ENCODE assay signal across 8 cellular contexts in genomic region chr9:128099932-128100491, GRCh38. TPM values are rescaled to one million over a fixed set of nuclear protein-coding genes. Genes with fewer than 3 reads are reported as not detected.
DNase-seq lines count a peak whose midpoint lies in the region; ATAC-seq, FAIRE-seq and TF ChIP-seq lines count a peak whose summit lies in the region.

No MANE protein-coding gene starts in this region.

- no peak overlapping the region for H2BK15ac ChIP-seq in H1 (ENCODE audit: low read length)

- ATAC-seq in left colon (no peak), GM21360 (IDR thresholded peaks at IDR 0.05; ENCODE audit: unreplicated experiment) (no peak)

- H2BK20ac ChIP-seq in H1 (ENCODE audit: low read length), result no peak overlapping the region

- H3K79me2 ChIP-seq in H1 (ENCODE audit: control insufficient read depth in 1 of 2, insufficient read depth in 2 of 2, low read length in 2 of 2), result peaks cover 0 to 24% of the 10 kb centered on the region in 2 experiments; a peak in 2 of 4 replicates

- no peak overlapping the region for H2AK5ac ChIP-seq in H1 (ENCODE audit: low read depth, low read length)

- H3K56ac ChIP-seq in H1 (replicated peaks; ENCODE audit: insufficient read length, low read depth, low read length), result no peak overlapping the region

- FAIRE-seq in H1 (lab: Jason Lieb, UNC), result no peak

- POLR2A ChIA-PET in H1 (lab: Charles Lee; ENCODE audit: partially characterized antibody), result interaction anchor here (0.9 to 12.1 kb wide), 12 partner anchors 9 to 282 kb away, joined by 3 to 119 read pairs (median 5); partner anchors contain the start of gene SLC25A25

- no peak overlapping the region for H3K23ac ChIP-seq in H1 (ENCODE audit: insufficient read length)

- H3K9me3 ChIP-seq in NT2/D1 (ENCODE audit: insufficient read depth, low read length) (no peaks in the 10 kb centered on the region), H1 (ENCODE audit: insufficient read depth in 2 of 2, low read depth in 1 of 2, low read length in 1 of 2) (no peaks in the 10 kb centered on the region), muscle layer of duodenum (ENCODE audit: control insufficient read depth in 1 of 2, low read length in 2 of 2) (no peaks in the 10 kb centered on the region)

- H3K4me3 ChIP-seq in NT2/D1 (ENCODE audit: insufficient read length, low read depth) (no peak overlapping the region), H1 (ENCODE audit: extremely low read depth in 1 of 4, insufficient read depth in 2 of 4, low read depth in 3 of 4, low read length in 4 of 4) (peak overlapping the region in 2 of 4 experiments; percentile 62 to 68; a peak in 3 of 8 replicates), muscle layer of duodenum (ENCODE audit: low read depth in 1 of 2, low read length in 2 of 2) (peak overlapping the region; percentile 70 to 84)

- peak overlapping the region; percentile 43 for H3K9ac ChIP-seq in NT2/D1 (ENCODE audit: insufficient read length, low read depth)
- H3K9ac ChIP-seq in H1 (replicated peaks in 1 of 4; ENCODE audit: extremely low read depth in 1 of 4, low read depth in 3 of 4, low read length in 3 of 4), result no peak overlapping the region

- no peak; a peak in 1 of 3 replicates for TF ChIP-seq POLR2A in H1 (IDR thresholded peaks at IDR 0.05; ENCODE audit: control extremely low read depth in 1 of 2, low read depth in 2 of 2, low read length in 2 of 2)

- TF ChIP-seq EP300 in H1 (IDR thresholded peaks at IDR 0.05; ENCODE audit: borderline replicate concordance in 1 of 2, low read depth in 2 of 2, low read length in 2 of 2), result no peak

- intact Hi-C loops in left colon (cut with DNase I, micrococcal nuclease), result no loop called here

- H4K20me1 ChIP-seq in H1 (replicated peaks in 1 of 2; ENCODE audit: control insufficient read depth in 1 of 2, insufficient read depth in 2 of 2, low read length in 2 of 2), result peaks cover 6 to 33% of the 10 kb centered on the region in 2 experiments

- H3K4ac ChIP-seq in H1 (replicated peaks; ENCODE audit: insufficient read length, low read depth, low read length), result no peak overlapping the region

- peaks cover 9% of the 10 kb centered on the region for H3K23me2 ChIP-seq in H1 (ENCODE audit: low read depth, low read length)

- CTCF ChIA-PET in H1 (lab: Charles Lee; ENCODE audit: partially characterized antibody), result interaction anchor here (0.7 to 10.5 kb wide), 11 partner anchors 9 to 262 kb away, joined by 3 to 114 read pairs (median 3); no protein-coding TSS in a partner anchor

- no peak overlapping the region for H2BK12ac ChIP-seq in H1 (ENCODE audit: low read depth, low read length)

- peaks cover 28% of the 10 kb centered on the region for H3K4me1 ChIP-seq in NT2/D1 (ENCODE audit: insufficient read depth, insufficient read length)
- peaks cover 11 to 28% (median 22%) of the 10 kb centered on the region in 4 experiments for H3K4me1 ChIP-seq in H1 (replicated peaks in 1 of 4; ENCODE audit: control insufficient read depth in 3 of 4, insufficient read depth in 4 of 4, low read length in 3 of 4)
- peaks cover 9 to 34% of the 10 kb centered on the region in 2 donors for H3K4me1 ChIP-seq in muscle layer of duodenum (ENCODE audit: control insufficient read depth in 1 of 2, insufficient read depth in 2 of 2, low read length in 2 of 2)

- H3K79me1 ChIP-seq in H1 (ENCODE audit: low read depth, low read length), result peaks cover 22% of the 10 kb centered on the region

- peaks cover 59% of the 10 kb centered on the region for H3K36me3 ChIP-seq in NT2/D1 (ENCODE audit: insufficient read depth, insufficient read length, low read length)
- peaks cover 10 to 31% (median 18%) of the 10 kb centered on the region in 4 experiments; a peak in 7 of 8 replicates for H3K36me3 ChIP-seq in H1 (ENCODE audit: control insufficient read depth in 2 of 4, insufficient read depth in 4 of 4, low read length in 3 of 4)
- peaks cover 41 to 44% of the 10 kb centered on the region in 2 donors for H3K36me3 ChIP-seq in muscle layer of duodenum (ENCODE audit: control insufficient read depth in 1 of 2, insufficient read depth in 2 of 2, low read length in 2 of 2)

- 96% methylated on average over 16 of the region's 16 CpGs; no CpG with 5 or more reads in 1 of the 2 experiments for WGBS in H1 (ENCODE audit: extremely low coverage in 1 of 2, insufficient coverage in 1 of 2, insufficient read length in 1 of 2, insufficient replicate concordance in 2 of 2, low coverage in 1 of 2, low lambda C conversion rate in 2 of 2, missing lambda C conversion rate in 1 of 2), 2 experiments

- H3K27me3 ChIP-seq in NT2/D1 (ENCODE audit: insufficient read depth, insufficient read length), result no peaks in the 10 kb centered on the region
- H3K27me3 ChIP-seq in H1 (replicated peaks in 1 of 4; ENCODE audit: control insufficient read depth in 3 of 4, extremely low read depth in 1 of 4, insufficient read depth in 3 of 4, low read length in 3 of 4), result no peaks in the 10 kb centered on the region
- H3K27me3 ChIP-seq in muscle layer of duodenum (ENCODE audit: low read depth, low read length), result no peaks in the 10 kb centered on the region

- peak overlapping the region; percentile 87 to 93 for H3K4me2 ChIP-seq in H1 (ENCODE audit: insufficient read depth in 1 of 2, low read depth in 2 of 2, low read length in 2 of 2)

- DNase-seq in NT2/D1 (ENCODE audit: low read depth, low spot score), result no peak
- DNase-seq in H1 (ENCODE audit: low read depth in 1 of 2, low spot score in 2 of 2), result no peak
- DNase-seq in left colon, result no peak
- no peak for DNase-seq in SK-N-DZ (ENCODE audit: low spot score)
- no peak for DNase-seq in amniotic stem cell (lab: John Stamatoyannopoulos, UW)

- TF ChIP-seq CTCF in 22Rv1 (IDR thresholded peaks at IDR 0.05), result no peak
- no peak for TF ChIP-seq CTCF in H1 (IDR thresholded peaks at IDR 0.05; ENCODE audit: control extremely low read depth in 1 of 3, insufficient read depth in 1 of 3, low read depth in 1 of 3, low read length in 3 of 3)

- no peak overlapping the region for H2BK120ac ChIP-seq in H1 (replicated peaks; ENCODE audit: low read depth, low read length)

- H2AFZ ChIP-seq in H1 (ENCODE audit: low read length), result no peak overlapping the region

- H4K5ac ChIP-seq in H1 (ENCODE audit: insufficient read length, low read depth, low read length), result no peak overlapping the region

- 0 out of 2 replicates have a peak overlapping the region, but pooled peaks have one; percentile 8 for H3K27ac ChIP-seq in 22Rv1
- H3K27ac ChIP-seq in H1 (ENCODE audit: low read depth, low read length), result no peak overlapping the region
- H3K27ac ChIP-seq in muscle layer of duodenum (ENCODE audit: low read length), result peak overlapping the region; percentile 93

- no peak overlapping the region for H3K14ac ChIP-seq in H1 (ENCODE audit: insufficient read length)

- TF ChIP-seq RAD21 in H1 (IDR thresholded peaks at IDR 0.05 in 1 of 2, conservative IDR thresholded peaks at IDR 0.05 in 1 of 2; ENCODE audit: low read depth in 2 of 2, low read length in 2 of 2), result no peak

- no peak overlapping the region for H4K8ac ChIP-seq in H1 (ENCODE audit: extremely low read depth, insufficient read depth, low read length)

- H2BK5ac ChIP-seq in H1 (ENCODE audit: low read depth, low read length), result no peak overlapping the region

- H4K91ac ChIP-seq in H1 (replicated peaks; ENCODE audit: insufficient read length, low read length), result no peak overlapping the region

- no peak overlapping the region for H3K18ac ChIP-seq in H1 (ENCODE audit: extremely low read depth, low read length)

RNA-seq across cellular contexts. Expression of gene PTGES2, which starts 27.5 kb away (rescaled TPM):
- total RNA-seq in H1 (2021; fragmentation: NEBNext Ultra II Directional; extraction: Animal tissue kit (Norgen Biotek cat#: 25700)), result 76.9 and 81.2 TPM in 2 replicates
- 80.7 and 119 TPM in 2 replicates for polyA plus RNA-seq in H1 (2011; rRNA removed)
- 104 TPM for polyA plus RNA-seq in H1 (2011; cell fraction: cytosol; rRNA removed)
- 242 TPM for polyA plus RNA-seq in H1 (2011; cell fraction: nucleus; rRNA removed)
- 50.2 to 79.0 TPM (median 72.3 TPM) in 4 replicates for polyA plus RNA-seq in H1 (2012, experiment 1 of 2)
- polyA plus RNA-seq in H1 (2012, experiment 2 of 2), result 60.0 TPM
- polyA plus RNA-seq in H1 (2013, experiment 1 of 2), result 52.2 TPM
- polyA plus RNA-seq in H1 (2013, experiment 2 of 2), result 49.8 TPM
- polyA minus RNA-seq in H1 (2011; rRNA and poly(A)+ RNA removed), result 61.8 and 72.7 TPM in 2 replicates
- 58.8 TPM for polyA minus RNA-seq in H1 (2011; cell fraction: cytosol; rRNA and poly(A)+ RNA removed)
- 65.8 TPM for polyA minus RNA-seq in H1 (2011; cell fraction: nucleus; rRNA and poly(A)+ RNA removed)
- total RNA-seq in left colon, result 100 to 1,000 TPM in 1 of 2 donors, 10 to 100 TPM in 1; 84.2 to 113 TPM
- 61.7 and 69.6 TPM in 2 replicates for polyA plus RNA-seq in SK-N-DZ (2014; cell fraction: cytosol; rRNA removed)
- 159 and 165 TPM in 2 replicates for polyA plus RNA-seq in SK-N-DZ (2014; cell fraction: nucleus; rRNA removed)

RNA-seq across cellular contexts. Expression of gene SLC25A25, which starts 32.0 kb away (rescaled TPM):
- 16.8 and 18.5 TPM in 2 replicates for total RNA-seq in H1 (2021; fragmentation: NEBNext Ultra II Directional; extraction: Animal tissue kit (Norgen Biotek cat#: 25700))
- polyA plus RNA-seq in H1 (2011; rRNA removed), result 6.5 and 10.0 TPM in 2 replicates
- 13.4 TPM for polyA plus RNA-seq in H1 (2011; cell fraction: cytosol; rRNA removed)
- 20.4 TPM for polyA plus RNA-seq in H1 (2011; cell fraction: nucleus; rRNA removed)
- polyA plus RNA-seq in H1 (2012, experiment 1 of 2), result 13.0 to 16.1 TPM (median 14.5 TPM) in 4 replicates
- 11.4 TPM for polyA plus RNA-seq in H1 (2012, experiment 2 of 2)
- 6.5 TPM for polyA plus RNA-seq in H1 (2013, experiment 1 of 2)
- polyA plus RNA-seq in H1 (2013, experiment 2 of 2), result 6.8 TPM
- 11.8 and 11.9 TPM in 2 replicates for polyA minus RNA-seq in H1 (2011; rRNA and poly(A)+ RNA removed)
- 15.9 TPM for polyA minus RNA-seq in H1 (2011; cell fraction: cytosol; rRNA and poly(A)+ RNA removed)
- polyA minus RNA-seq in H1 (2011; cell fraction: nucleus; rRNA and poly(A)+ RNA removed), result 11.6 TPM
- 10 to 100 TPM; 20.5 to 26.2 TPM for total RNA-seq in left colon
- polyA plus RNA-seq in SK-N-DZ (2014; cell fraction: cytosol; rRNA removed), result 29.1 and 31.5 TPM in 2 replicates
- 26.6 and 27.7 TPM in 2 replicates for polyA plus RNA-seq in SK-N-DZ (2014; cell fraction: nucleus; rRNA removed)

RNA-seq across cellular contexts. Expression of gene NAIF1, which starts 32.9 kb away (rescaled TPM):
- 8.7 and 11.6 TPM in 2 replicates for total RNA-seq in H1 (2021; fragmentation: NEBNext Ultra II Directional; extraction: Animal tissue kit (Norgen Biotek cat#: 25700))
- polyA plus RNA-seq in H1 (2011; rRNA removed), result 9.0 and 11.2 TPM in 2 replicates
- 12.5 TPM for polyA plus RNA-seq in H1 (2011; cell fraction: cytosol; rRNA removed)
- 10.5 TPM for polyA plus RNA-seq in H1 (2011; cell fraction: nucleus; rRNA removed)
- polyA plus RNA-seq in H1 (2012, experiment 1 of 2), result 7.3 to 9.9 TPM (median 9.4 TPM) in 4 replicates
- polyA plus RNA-seq in H1 (2012, experiment 2 of 2), result 7.0 TPM
- 5.9 TPM for polyA plus RNA-seq in H1 (2013, experiment 1 of 2)
- polyA plus RNA-seq in H1 (2013, experiment 2 of 2), result 5.8 TPM
- 8.0 and 10.2 TPM in 2 replicates for polyA minus RNA-seq in H1 (2011; rRNA and poly(A)+ RNA removed)
- polyA minus RNA-seq in H1 (2011; cell fraction: cytosol; rRNA and poly(A)+ RNA removed), result 6.5 TPM
- polyA minus RNA-seq in H1 (2011; cell fraction: nucleus; rRNA and poly(A)+ RNA removed), result 5.1 TPM
- total RNA-seq in left colon, result 10 to 100 TPM in 1 of 2 donors, 1 to 10 TPM in 1; 10.0 to 10.5 TPM
- 16.1 and 16.4 TPM in 2 replicates for polyA plus RNA-seq in SK-N-DZ (2014; cell fraction: cytosol; rRNA removed)
- polyA plus RNA-seq in SK-N-DZ (2014; cell fraction: nucleus; rRNA removed), result 4.8 and 7.4 TPM in 2 replicates

RNA-seq across cellular contexts. Expression of gene LCN2, which starts 49.2 kb away (rescaled TPM):
- total RNA-seq in H1 (2021; fragmentation: NEBNext Ultra II Directional; extraction: Animal tissue kit (Norgen Biotek cat#: 25700)), result 1.1 and 1.4 TPM in 2 replicates
- polyA plus RNA-seq in H1 (2011; rRNA removed), result 1.6 TPM in 2 replicates
- polyA plus RNA-seq in H1 (2011; cell fraction: cytosol; rRNA removed), result 0.93 TPM
- 2.2 TPM for polyA plus RNA-seq in H1 (2011; cell fraction: nucleus; rRNA removed)
- polyA plus RNA-seq in H1 (2012, experiment 1 of 2), result 0.75 to 1.4 TPM (median 1.2 TPM) in 4 replicates
- polyA plus RNA-seq in H1 (2012, experiment 2 of 2), result 0.84 TPM
- polyA plus RNA-seq in H1 (2013, experiment 1 of 2), result 1.1 TPM
- polyA plus RNA-seq in H1 (2013, experiment 2 of 2), result 1.4 TPM
- polyA minus RNA-seq in H1 (2011; rRNA and poly(A)+ RNA removed), result not detected in 2 replicates
- polyA minus RNA-seq in H1 (2011; cell fraction: cytosol; rRNA and poly(A)+ RNA removed), result not detected
- not detected for polyA minus RNA-seq in H1 (2011; cell fraction: nucleus; rRNA and poly(A)+ RNA removed)
- 100 to 1,000 TPM in 1 of 2 donors, 10 to 100 TPM in 1; 12.3 to 358 TPM for total RNA-seq in left colon
- 1.3 TPM in 1 of 2 replicates, not detected in the other for polyA plus RNA-seq in SK-N-DZ (2014; cell fraction: cytosol; rRNA removed)
- not detected in 2 replicates for polyA plus RNA-seq in SK-N-DZ (2014; cell fraction: nucleus; rRNA removed)
